ENCODE assay signal across 8 cellular contexts in the genomic region with DNA sequence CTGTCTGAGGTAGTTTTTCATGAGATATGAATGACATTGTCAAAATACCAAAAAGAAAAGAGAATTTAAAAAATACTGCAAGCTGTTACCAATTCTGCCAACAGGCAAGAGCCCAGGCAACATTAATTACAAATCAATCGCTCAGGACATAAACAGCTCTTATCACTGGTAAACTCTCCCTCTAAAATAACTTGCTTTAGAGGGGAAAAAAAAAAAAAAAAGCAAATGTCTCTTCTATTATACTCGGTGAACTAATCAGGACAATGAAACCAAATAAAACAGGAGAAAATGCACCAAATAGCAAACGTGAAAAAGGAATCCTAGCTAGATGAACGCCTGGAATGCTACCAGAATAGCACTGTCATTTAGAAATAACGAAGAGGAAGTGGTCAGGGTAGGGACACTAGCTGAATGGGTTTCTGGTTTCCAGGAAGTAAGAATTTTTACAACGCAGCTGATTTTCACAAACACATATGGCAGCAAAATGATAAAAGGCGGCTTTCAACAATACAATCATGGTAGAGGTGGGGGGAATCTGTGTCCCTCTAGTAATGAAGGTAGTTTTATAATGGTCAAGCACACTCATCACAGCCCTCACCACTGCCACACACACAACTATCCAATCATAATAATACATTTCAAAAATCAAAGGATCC.
A peak's percentile ranks its signal among the peaks of the same experiment; 100 is the strongest.
DNase-seq lines count a peak whose midpoint lies in the region; ATAC-seq and TF ChIP-seq lines count a peak whose summit lies in the region.

No MANE protein-coding gene starts in this region.

- H3K4me1 ChIP-seq in subcutaneous abdominal adipose tissue (ENCODE audit: control insufficient read depth in 5 of 5, insufficient read depth in 5 of 5, low read length in 5 of 5) = peaks cover 0 to 8% (median 7%) of the 10 kb centered on the region in 5 donors

- no peak overlapping the region for H3K27ac ChIP-seq in subcutaneous abdominal adipose tissue (ENCODE audit: low read depth, low read length)

- H3K36me3 ChIP-seq in subcutaneous abdominal adipose tissue (ENCODE audit: control insufficient read depth in 5 of 5, insufficient read depth in 5 of 5, low read length in 5 of 5) = no peaks in the 10 kb centered on the region

- H3K9me3 ChIP-seq in subcutaneous abdominal adipose tissue (ENCODE audit: control insufficient read depth in 5 of 5, low read length in 5 of 5) = peaks cover 0 to 8% (median 0%) of the 10 kb centered on the region in 5 donors

- H3K9me3 Mint-ChIP-seq in glutamatergic neuron (ENCODE audit: unreplicated experiment) = peaks cover 3% of the 10 kb centered on the region

- DNase-seq in AML-193 (lab: John Stamatoyannopoulos, UW) = peak; percentile 87 to 88
- peak; percentile 87 for DNase-seq in NOMO-1 treated with DMSO at 0.1 percent for 48 hours (lab: John Stamatoyannopoulos, UW; ENCODE audit: unreplicated experiment)
- peak; percentile 26 for DNase-seq in fibroblast of villous mesenchyme (ENCODE audit: low read depth)
- no peak for DNase-seq in omental fat pad (ENCODE audit: low spot score)
- DNase-seq in glutamatergic neuron = no peak
- no peak for DNase-seq in dedifferentiated amniotic fluid mesenchymal stem cell (ENCODE audit: extremely low spot score)

- no peak for TF ChIP-seq CTCF in fibroblast of villous mesenchyme (IDR thresholded peaks at IDR 0.05; ENCODE audit: insufficient read depth, low read depth, low read length)
- no peak for TF ChIP-seq CTCF in omental fat pad (IDR thresholded peaks at IDR 0.05)
- no peak for TF ChIP-seq CTCF in glutamatergic neuron (IDR thresholded peaks at IDR 0.05; ENCODE audit: partially characterized antibody, unreplicated experiment)

- no peak overlapping the region for H3K4me3 Mint-ChIP-seq in glutamatergic neuron (ENCODE audit: unreplicated experiment)

- no peak overlapping the region for H3K27ac Mint-ChIP-seq in glutamatergic neuron (ENCODE audit: unreplicated experiment)

- ATAC-seq in GM19372 (IDR thresholded peaks at IDR 0.05; ENCODE audit: low read depth, unreplicated experiment) = peak; percentile 49
- ATAC-seq in omental fat pad (ENCODE audit: low FRiP score) = no peak

- peak overlapping the region; percentile 10 for H3K4me3 ChIP-seq in fibroblast of villous mesenchyme (ENCODE audit: low read depth, low read length)
- peak overlapping the region in 3 of 5 donors; percentile 1 to 41 (median 12) for H3K4me3 ChIP-seq in subcutaneous abdominal adipose tissue (ENCODE audit: low read depth in 1 of 5, low read length in 5 of 5)

- H3K36me3 Mint-ChIP-seq in glutamatergic neuron (ENCODE audit: unreplicated experiment) = peaks cover 8% of the 10 kb centered on the region

- no peaks in the 10 kb centered on the region for H3K27me3 ChIP-seq in subcutaneous abdominal adipose tissue (ENCODE audit: control insufficient read depth in 5 of 5, insufficient read depth in 4 of 5, low read length in 5 of 5)

- no peaks in the 10 kb centered on the region for H3K27me3 Mint-ChIP-seq in glutamatergic neuron (ENCODE audit: unreplicated experiment)

- peak overlapping the region in 2 of 5 donors; percentile 15 to 30 for H3K9ac ChIP-seq in subcutaneous abdominal adipose tissue (ENCODE audit: low read length in 5 of 5)

- peaks cover 5% of the 10 kb centered on the region for H3K4me1 Mint-ChIP-seq in glutamatergic neuron (ENCODE audit: low read depth, unreplicated experiment)

Comparison
In these comparisons a context has a peak if more than half of its experiments do, and no peak if none do; other contexts are left out.
1. DNase-seq: peak in AML-193 (2 of 2), NOMO-1 treated with DMSO at 0.1 percent for 48 hours (single experiment) and fibroblast of villous mesenchyme (single experiment); none in omental fat pad (single experiment), glutamatergic neuron (single experiment) and dedifferentiated amniotic fluid mesenchymal stem cell (single experiment).